Comparison of ENCODE assay signal across 8 cellular contexts in genomic region chr10:21732067-21732772, GRCh38.
DNase-seq lines count a peak whose midpoint lies in the region; ATAC-seq, FAIRE-seq and TF ChIP-seq lines count a peak whose summit lies in the region.

No MANE protein-coding gene starts in this region.

- H3K4me2 ChIP-seq in OCI-LY1 (ENCODE audit: low read length) = no peak overlapping the region
- H3K4me2 ChIP-seq in smooth muscle cell = no peak overlapping the region

- CTCF ChIA-PET in Caco-2 (lab: Charles Lee) = interaction anchor here (0.6 to 1.5 kb wide), 5 partner anchors 14 to 421 kb away, joined by 3 to 8 read pairs (median 7); no protein-coding TSS in a partner anchor

- peak; percentile 95 for FAIRE-seq in GM19239 (lab: Jason Lieb, UNC)

- H3K36me3 ChIP-seq in Caco-2 (ENCODE audit: control insufficient read depth, insufficient read depth, low read length) = peaks cover 11% of the 10 kb centered on the region
- peaks cover 39% of the 10 kb centered on the region for H3K36me3 ChIP-seq in OCI-LY1 (ENCODE audit: insufficient read depth, low read length)
- H3K36me3 ChIP-seq in body of pancreas (replicated peaks in 1 of 2; ENCODE audit: insufficient read depth in 1 of 2, low read depth in 2 of 2) = peaks cover 0 to 2% of the 10 kb centered on the region in 2 donors
- H3K36me3 ChIP-seq in smooth muscle cell (ENCODE audit: low read depth) = no peaks in the 10 kb centered on the region

- H3K27me3 ChIP-seq in Caco-2 (replicated peaks; ENCODE audit: control insufficient read depth, insufficient read depth, low read length) (no peaks in the 10 kb centered on the region), OCI-LY1 (ENCODE audit: insufficient read depth, low read length) (no peaks in the 10 kb centered on the region), body of pancreas (no peaks in the 10 kb centered on the region), smooth muscle cell (ENCODE audit: low read depth) (no peaks in the 10 kb centered on the region)

- H3K4me1 ChIP-seq in Caco-2 (peaks cover 8% of the 10 kb centered on the region), OCI-LY1 (ENCODE audit: insufficient read depth, low read length, severe bottlenecking) (no peaks in the 10 kb centered on the region), body of pancreas (peaks cover 19% of the 10 kb centered on the region), smooth muscle cell (ENCODE audit: low read depth) (peaks cover 37% of the 10 kb centered on the region)

- DNase-seq in Caco-2 (peak; percentile 72), GM19239 (ENCODE audit: insufficient read length, low spot score) (peak; percentile 41), body of pancreas (peak; percentile 49 to 63 (median 58)), iPS-NIHi7 (ENCODE audit: extremely low spot score) (peak; percentile 91), smooth muscle cell (lab: John Stamatoyannopoulos, UW; ENCODE audit: unreplicated experiment) (no peak), activated gamma-delta T cell (lab: John Stamatoyannopoulos, UW) (no peak)

- H4K20me1 ChIP-seq in OCI-LY1 (ENCODE audit: insufficient read depth, low read length) = no peaks in the 10 kb centered on the region
- H4K20me1 ChIP-seq in smooth muscle cell (ENCODE audit: low read depth) = peaks cover 9% of the 10 kb centered on the region

- no TSS peak for BruUV-seq in Caco-2 (replicated peaks; lab: Mats Ljungman, UMichigan)

- no peak overlapping the region for H3K9ac ChIP-seq in OCI-LY1 (ENCODE audit: low read length)
- no peak overlapping the region for H3K9ac ChIP-seq in smooth muscle cell (ENCODE audit: low read depth)

- no peaks in the 10 kb centered on the region for H3K9me3 Mint-ChIP-seq in Caco-2 (ENCODE audit: unreplicated experiment)

- peaks cover 13% of the 10 kb centered on the region for H3K4me1 Mint-ChIP-seq in Caco-2 (ENCODE audit: low read depth, unreplicated experiment)

- H2AFZ ChIP-seq in OCI-LY1 (ENCODE audit: low read length) (no peak overlapping the region), smooth muscle cell (ENCODE audit: low read depth) (no peak overlapping the region)

- no peak overlapping the region for H3K4me3 ChIP-seq in Caco-2 (ENCODE audit: low read depth, low read length)
- no peak overlapping the region for H3K4me3 ChIP-seq in OCI-LY1 (ENCODE audit: low read depth, low read length, poor library complexity, severe bottlenecking)
- H3K4me3 ChIP-seq in body of pancreas = no peak overlapping the region
- no peak overlapping the region for H3K4me3 ChIP-seq in smooth muscle cell

- POLR2A ChIA-PET in Caco-2 (lab: Charles Lee) = no interaction called here

- 26 to 31% methylated on average over 9 to 10 of the region's 10 CpGs for WGBS in body of pancreas, 2 donors
- 15% methylated on average over 10 of the region's 10 CpGs for WGBS in smooth muscle cell (ENCODE audit: low lambda C conversion rate)

- intact Hi-C loops in Caco-2 (cut with micrococcal nuclease; ENCODE audit: unreplicated experiment) = loop anchor here (1.0 to 2.0 kb wide), 2 partner anchors 237 to 453 kb away; no protein-coding TSS in a partner anchor
- intact Hi-C loops in body of pancreas (cut with DNase I) = no loop called here

- H3K27me3 Mint-ChIP-seq in Caco-2 (ENCODE audit: insufficient read depth, unreplicated experiment) = no peaks in the 10 kb centered on the region

- peaks cover 75% of the 10 kb centered on the region for H3K36me3 Mint-ChIP-seq in Caco-2 (ENCODE audit: insufficient read depth, unreplicated experiment)

- no peak overlapping the region for H3K27ac ChIP-seq in OCI-LY1 (ENCODE audit: low read depth, low read length, poor library complexity, severe bottlenecking)
- no peak overlapping the region for H3K27ac ChIP-seq in body of pancreas
- no peak overlapping the region for H3K27ac ChIP-seq in smooth muscle cell (ENCODE audit: low read depth)

- TF ChIP-seq CTCF in Caco-2 (IDR thresholded peaks at IDR 0.05; ENCODE audit: insufficient read depth in 1 of 2, low read depth in 1 of 2, low read length in 1 of 2, severe bottlenecking in 1 of 2, unreplicated experiment in 1 of 2) (peak; percentile 85 to 87), OCI-LY1 (IDR thresholded peaks at IDR 0.05; ENCODE audit: low read length) (peak; percentile 96), body of pancreas (IDR thresholded peaks at IDR 0.05) (peak; percentile 33 to 69 (median 62)), smooth muscle cell (IDR thresholded peaks at IDR 0.05; ENCODE audit: borderline replicate concordance, insufficient read depth, poor library complexity, severe bottlenecking) (peak; percentile 92)

- TF ChIP-seq POLR2A in body of pancreas (IDR thresholded peaks at IDR 0.05) = no peak

- H3K4me3 Mint-ChIP-seq in Caco-2 (ENCODE audit: unreplicated experiment) = no peak overlapping the region

- ATAC-seq in HG03378 (IDR thresholded peaks at IDR 0.05; ENCODE audit: unreplicated experiment) (peak; percentile 90), body of pancreas (peak; percentile 84)

- H3F3A ChIP-seq in OCI-LY1 (ENCODE audit: insufficient read depth, low read length) (no peaks in the 10 kb centered on the region), smooth muscle cell (ENCODE audit: low read depth) (peaks cover 7% of the 10 kb centered on the region)

- no peak overlapping the region for H3K27ac Mint-ChIP-seq in Caco-2 (ENCODE audit: unreplicated experiment)

- H3K9me3 ChIP-seq in Caco-2 (no peaks in the 10 kb centered on the region), OCI-LY1 (ENCODE audit: low read length) (no peaks in the 10 kb centered on the region), body of pancreas (no peaks in the 10 kb centered on the region), smooth muscle cell (replicated peaks; ENCODE audit: low read depth) (no peaks in the 10 kb centered on the region)

- H3K79me2 ChIP-seq in OCI-LY1 (ENCODE audit: insufficient read depth, low read length) (no peaks in the 10 kb centered on the region), smooth muscle cell (ENCODE audit: low read depth) (peaks cover 31% of the 10 kb centered on the region)

- no peaks in the 10 kb centered on the region for H3K9me2 ChIP-seq in OCI-LY1 (ENCODE audit: low read depth, low read length)

Comparison
In these comparisons a context has a peak if more than half of its experiments do, and no peak if none do; other contexts are left out.
1. DNase-seq: peak in Caco-2 (2 of 2), GM19239 (single experiment), body of pancreas (4 of 4) and iPS-NIHi7 (single experiment); none in smooth muscle cell (single experiment) and activated gamma-delta T cell (single experiment).
2. Peak in every context shown above with its lines, with median percentiles within 50 percentile points of each other: CTCF ChIP-seq.